10 cellular contexts compared by ENCODE assay signal in the genomic region with DNA sequence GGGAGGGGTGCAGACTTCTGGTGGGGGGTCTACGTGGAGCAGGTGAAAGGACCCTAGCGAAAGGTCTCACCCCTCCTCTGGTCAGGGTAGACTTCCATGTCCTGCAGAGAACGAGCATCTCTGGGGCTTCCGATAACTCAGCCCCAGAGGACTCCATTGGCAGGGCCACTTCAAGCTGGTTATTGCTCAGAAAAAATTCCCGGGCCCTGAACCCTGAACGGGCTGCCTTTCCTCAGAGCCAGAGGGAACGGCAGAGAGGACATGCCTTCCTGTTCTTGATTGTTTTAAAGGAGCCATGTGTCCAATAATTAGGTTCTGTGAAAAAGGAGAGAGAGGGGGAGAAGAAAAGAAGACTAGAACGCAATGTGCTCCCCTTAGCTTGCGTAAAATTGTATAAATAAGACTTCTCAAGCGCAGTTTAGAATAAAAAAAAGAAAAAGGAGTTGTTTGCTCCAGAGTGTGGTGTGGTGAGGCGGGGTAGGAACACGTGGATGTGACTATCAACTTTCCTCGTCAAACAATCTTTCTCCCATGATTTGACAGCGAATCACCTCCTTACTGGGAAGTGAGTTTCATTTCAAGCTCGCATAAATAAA.
DNase-seq lines count a peak whose midpoint lies in the region; ATAC-seq and TF ChIP-seq lines count a peak whose summit lies in the region.
"Had no signal": no experiment of that assay in that cellular context is flagged by ENCODE, and none has a peak within 500 bp of the region (broad histone marks: within the 10 kb centered on the region; RNA-seq: fewer than 3 reads in every experiment).

No MANE protein-coding gene starts in this region.

- no peaks in the 10 kb centered on the region for H3K36me3 ChIP-seq in hepatocyte (replicated peaks; ENCODE audit: insufficient read depth, low read depth)
- no peaks in the 10 kb centered on the region for H3K36me3 ChIP-seq in smooth muscle cell (ENCODE audit: low read depth)

- H3K36me3 Mint-ChIP-seq in HFFc6 (ENCODE audit: low read depth): no peaks in the 10 kb centered on the region

- 67% methylated on average over 15 of the region's 15 CpGs for WGBS in hepatocyte (ENCODE audit: low lambda C conversion rate, missing lambda C conversion rate)
- 70% methylated on average over 15 of the region's 15 CpGs for WGBS in smooth muscle cell (ENCODE audit: low lambda C conversion rate)

- H3K9me3 ChIP-seq in hepatocyte (ENCODE audit: low read depth): no peaks in the 10 kb centered on the region
- no peaks in the 10 kb centered on the region for H3K9me3 ChIP-seq in smooth muscle cell (replicated peaks; ENCODE audit: low read depth)

- H3K27ac ChIP-seq in angular gyrus (ENCODE audit: low read depth, low read length): peak overlapping the region; percentile 63
- no peak overlapping the region for H3K27ac ChIP-seq in hepatocyte
- H3K27ac ChIP-seq in smooth muscle cell (ENCODE audit: low read depth): peak overlapping the region; percentile 39

- peak overlapping the region; percentile 32 for H3K4me2 ChIP-seq in hepatocyte
- peak overlapping the region; percentile 42 for H3K4me2 ChIP-seq in smooth muscle cell

- peak overlapping the region; percentile 95 for H3K27ac Mint-ChIP-seq in HFFc6
- H3K27ac Mint-ChIP-seq: activated naive CD4-positive, alpha-beta T cell treated with anti-CD3 and anti-CD28 coated beads for 36 hours had no signal

- no peaks in the 10 kb centered on the region for H3K9me2 ChIP-seq in hepatocyte (replicated peaks; ENCODE audit: insufficient read depth)

- H3K4me1 Mint-ChIP-seq in HFFc6 (ENCODE audit: low read depth): peaks cover 35% of the 10 kb centered on the region

- peak overlapping the region; percentile 83 for H3K4me3 Mint-ChIP-seq in HFFc6
- H3K4me3 Mint-ChIP-seq: activated naive CD4-positive, alpha-beta T cell treated with anti-CD3 and anti-CD28 coated beads for 36 hours; H9 had no signal

- H3F3A ChIP-seq in smooth muscle cell (ENCODE audit: low read depth): no peaks in the 10 kb centered on the region

- H3K4me3 ChIP-seq in hepatocyte: no peak overlapping the region
- H3K4me3 ChIP-seq in smooth muscle cell: no peak overlapping the region

- DNase-seq in HFFc6: peak; percentile 48
- no peak for DNase-seq in hepatocyte (ENCODE audit: low spot score)
- DNase-seq in smooth muscle cell (lab: John Stamatoyannopoulos, UW; ENCODE audit: unreplicated experiment): no peak
- DNase-seq in central memory CD4-positive, alpha-beta T cell: no peak
- DNase-seq in NCI-H1105 (lab: John Stamatoyannopoulos, UW): no peak
- no peak for DNase-seq in DMS79 treated with DMSO at 0.1 percent for 48 hours (lab: John Stamatoyannopoulos, UW)
- DNase-seq: activated naive CD4-positive, alpha-beta T cell treated with anti-CD3 and anti-CD28 coated beads for 36 hours; H9 had no signal

- H3K4me1 ChIP-seq in hepatocyte (ENCODE audit: insufficient read depth): peaks cover 4% of the 10 kb centered on the region
- peaks cover 7% of the 10 kb centered on the region for H3K4me1 ChIP-seq in smooth muscle cell (ENCODE audit: low read depth)

- TF ChIP-seq CTCF in HFFc6 (IDR thresholded peaks at IDR 0.05) (no peak), hepatocyte (IDR thresholded peaks at IDR 0.05; ENCODE audit: poor library complexity) (no peak), smooth muscle cell (IDR thresholded peaks at IDR 0.05; ENCODE audit: borderline replicate concordance, insufficient read depth, poor library complexity, severe bottlenecking) (no peak)

- no peaks in the 10 kb centered on the region for H4K20me1 ChIP-seq in hepatocyte (ENCODE audit: insufficient read depth, poor library complexity, severe bottlenecking)
- no peaks in the 10 kb centered on the region for H4K20me1 ChIP-seq in smooth muscle cell (ENCODE audit: low read depth)

- no peaks in the 10 kb centered on the region for H3K9me3 Mint-ChIP-seq in HFFc6
- H3K9me3 Mint-ChIP-seq: H9 had no signal

- H2AFZ ChIP-seq in hepatocyte: no peak overlapping the region
- H2AFZ ChIP-seq in smooth muscle cell (ENCODE audit: low read depth): no peak overlapping the region

- no peak overlapping the region for H3K9ac ChIP-seq in smooth muscle cell (ENCODE audit: low read depth)

- H3K27me3 ChIP-seq in hepatocyte (no peaks in the 10 kb centered on the region), smooth muscle cell (ENCODE audit: low read depth) (no peaks in the 10 kb centered on the region)

- H3K27me3 Mint-ChIP-seq in HFFc6 (ENCODE audit: insufficient read depth): peaks cover 4% of the 10 kb centered on the region; the same call in 1 of the 2 replicates

- no peaks in the 10 kb centered on the region for H3K79me2 ChIP-seq in hepatocyte
- H3K79me2 ChIP-seq in smooth muscle cell (ENCODE audit: low read depth): no peaks in the 10 kb centered on the region

- no peak for ATAC-seq in GM21619 (IDR thresholded peaks at IDR 0.05; ENCODE audit: unreplicated experiment)
